ENCODE assay signal across 1 cellular context in the genomic region with DNA sequence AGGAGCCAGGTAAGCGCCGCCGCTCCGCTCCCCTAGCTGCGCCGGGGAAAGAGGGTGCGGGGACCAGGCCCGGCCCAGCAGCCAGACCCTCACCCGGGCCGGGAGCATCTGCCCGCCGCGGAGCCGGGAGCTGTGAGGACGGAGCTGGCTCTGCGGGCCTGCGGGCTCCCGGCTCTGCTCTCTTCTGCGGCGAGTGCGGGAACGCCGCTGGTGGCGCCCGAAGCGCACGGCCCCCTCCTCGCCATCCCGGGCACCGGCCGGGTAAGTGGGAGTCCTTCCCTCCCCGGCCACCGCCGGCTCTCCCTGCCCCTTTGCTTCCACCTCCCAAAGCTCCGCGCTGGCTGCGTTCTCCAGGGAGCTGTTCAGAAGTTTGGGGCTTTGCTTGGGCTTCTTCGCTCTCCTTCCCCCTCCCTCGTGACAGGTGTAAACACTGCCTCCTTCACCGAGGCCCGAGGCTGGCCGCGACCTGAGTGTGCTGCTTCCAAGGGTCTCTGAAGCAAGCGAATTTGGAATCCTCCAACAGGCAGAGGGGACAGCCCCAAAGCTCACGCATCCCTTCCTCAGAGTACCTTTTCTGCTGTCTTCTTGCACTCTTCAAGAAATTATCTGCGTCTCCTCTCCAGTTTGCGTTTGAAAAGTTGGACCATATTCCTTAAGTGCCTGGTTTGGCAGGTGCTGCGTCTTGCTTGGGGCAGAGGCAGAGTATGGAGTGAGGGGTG.
TF ChIP-seq lines count a peak whose summit lies in the region.

No MANE protein-coding gene starts in this region.

TF ChIP-seq in K562, 482 proteins besides CTCF, POLR2A, EP300 and RAD21 (continued from another document and continues in another):
- TF ChIP-seq, protein P1, sequence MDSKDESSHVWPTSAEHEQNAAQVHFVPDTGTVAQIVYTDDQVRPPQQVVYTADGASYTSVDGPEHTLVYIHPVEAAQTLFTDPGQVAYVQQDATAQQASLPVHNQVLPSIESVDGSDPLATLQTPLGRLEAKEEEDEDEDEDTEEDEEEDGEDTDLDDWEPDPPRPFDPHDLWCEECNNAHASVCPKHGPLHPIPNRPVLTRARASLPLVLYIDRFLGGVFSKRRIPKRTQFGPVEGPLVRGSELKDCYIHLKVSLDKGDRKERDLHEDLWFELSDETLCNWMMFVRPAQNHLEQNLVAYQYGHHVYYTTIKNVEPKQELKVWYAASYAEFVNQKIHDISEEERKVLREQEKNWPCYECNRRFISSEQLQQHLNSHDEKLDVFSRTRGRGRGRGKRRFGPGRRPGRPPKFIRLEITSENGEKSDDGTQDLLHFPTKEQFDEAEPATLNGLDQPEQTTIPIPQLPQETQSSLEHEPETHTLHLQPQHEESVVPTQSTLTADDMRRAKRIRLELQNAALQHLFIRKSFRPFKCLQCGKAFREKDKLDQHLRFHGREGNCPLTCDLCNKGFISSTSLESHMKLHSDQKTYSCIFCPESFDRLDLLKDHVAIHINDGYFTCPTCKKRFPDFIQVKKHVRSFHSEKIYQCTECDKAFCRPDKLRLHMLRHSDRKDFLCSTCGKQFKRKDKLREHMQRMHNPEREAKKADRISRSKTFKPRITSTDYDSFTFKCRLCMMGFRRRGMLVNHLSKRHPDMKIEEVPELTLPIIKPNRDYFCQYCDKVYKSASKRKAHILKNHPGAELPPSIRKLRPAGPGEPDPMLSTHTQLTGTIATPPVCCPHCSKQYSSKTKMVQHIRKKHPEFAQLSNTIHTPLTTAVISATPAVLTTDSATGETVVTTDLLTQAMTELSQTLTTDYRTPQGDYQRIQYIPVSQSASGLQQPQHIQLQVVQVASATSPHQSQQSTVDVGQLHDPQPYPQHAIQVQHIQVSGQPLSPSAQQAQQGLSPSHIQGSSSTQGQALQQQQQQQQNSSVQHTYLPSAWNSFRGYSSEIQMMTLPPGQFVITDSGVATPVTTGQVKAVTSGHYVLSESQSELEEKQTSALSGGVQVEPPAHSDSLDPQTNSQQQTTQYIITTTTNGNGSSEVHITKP (IDR thresholded peaks at IDR 0.05; ENCODE audit: partially characterized antibody) = peak; percentile 76
- TF ChIP-seq GTF2A2 (tag; IDR thresholded peaks at IDR 0.05) = no peak
- 0 out of 2 replicates have a peak, but pooled peaks have one; percentile 46 for TF ChIP-seq HDAC8 (tag; IDR thresholded peaks at IDR 0.05)
- no peak for TF ChIP-seq SMARCA5 (IDR thresholded peaks at IDR 0.05)
- no peak for TF ChIP-seq NR4A1 (CRISPR knock-in tag; IDR thresholded peaks at IDR 0.05)
- no peak for TF ChIP-seq NR4A1 (tag; IDR thresholded peaks at IDR 0.05)
- TF ChIP-seq NFATC3 (IDR thresholded peaks at IDR 0.05) = no peak
- TF ChIP-seq CTBP1 (IDR thresholded peaks at IDR 0.05; ENCODE audit: borderline replicate concordance) = 0 out of 2 replicates have a peak, but pooled peaks have one; percentile 50
- TF ChIP-seq STAG1 (CRISPR knock-in tag; IDR thresholded peaks at IDR 0.05; ENCODE audit: borderline replicate concordance) = no peak
- no peak for TF ChIP-seq ZNF274 (IDR thresholded peaks at IDR 0.05; ENCODE audit: borderline replicate concordance, low read depth, low read length)
- 0 out of 4 replicates have a peak, but pooled peaks of 1 of the 2 experiments have one; percentile 72 for TF ChIP-seq ZNF639 (CRISPR knock-in tag; conservative IDR thresholded peaks at IDR 0.05 in 1 of 2, IDR thresholded peaks at IDR 0.05 in 1 of 2)
- TF ChIP-seq UBTF (IDR thresholded peaks at IDR 0.05; ENCODE audit: borderline replicate concordance in 1 of 2, low read depth in 2 of 2, low read length in 2 of 2) = peak; percentile 48 to 52; a peak in 1 of 4 replicates
- TF ChIP-seq RB1 (IDR thresholded peaks at IDR 0.05; ENCODE audit: low read depth) = peak; percentile 10; the same call in 1 of the 2 replicates
- TF ChIP-seq SIN3B (IDR thresholded peaks at IDR 0.05; ENCODE audit: low read depth) = 0 out of 2 replicates have a peak, but pooled peaks have one; percentile 11
- TF ChIP-seq LARP7 (IDR thresholded peaks at IDR 0.05) = 0 out of 2 replicates have a peak, but pooled peaks have one; percentile 6
- 0 out of 2 replicates have a peak, but pooled peaks have one; percentile 22 for TF ChIP-seq HNRNPL (IDR thresholded peaks at IDR 0.05; ENCODE audit: low read depth, low read length)
- TF ChIP-seq RBM14 (IDR thresholded peaks at IDR 0.05; ENCODE audit: borderline replicate concordance, insufficient read depth, low read depth, low read length) = no peak
- TF ChIP-seq, protein P2, sequence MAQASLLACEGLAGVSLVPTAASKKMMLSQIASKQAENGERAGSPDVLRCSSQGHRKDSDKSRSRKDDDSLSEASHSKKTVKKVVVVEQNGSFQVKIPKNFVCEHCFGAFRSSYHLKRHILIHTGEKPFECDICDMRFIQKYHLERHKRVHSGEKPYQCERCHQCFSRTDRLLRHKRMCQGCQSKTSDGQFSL (CRISPR knock-in tag; IDR thresholded peaks at IDR 0.05) = no peak
- TF ChIP-seq, protein P2 (tag; IDR thresholded peaks at IDR 0.05) = no peak
- no peak for TF ChIP-seq ZBTB8A (IDR thresholded peaks at IDR 0.05; ENCODE audit: partially characterized antibody)
- TF ChIP-seq FOXP4 (CRISPR knock-in tag; IDR thresholded peaks at IDR 0.05; ENCODE audit: borderline replicate concordance) = 0 out of 2 replicates have a peak, but pooled peaks have one; percentile 3
- TF ChIP-seq ZNF282 (CRISPR knock-in tag; IDR thresholded peaks at IDR 0.05) = 0 out of 2 replicates have a peak, but pooled peaks have one; percentile 60
- no peak for TF ChIP-seq SAFB (IDR thresholded peaks at IDR 0.05; ENCODE audit: borderline replicate concordance, low read depth, low read length)
- TF ChIP-seq, protein P3, sequence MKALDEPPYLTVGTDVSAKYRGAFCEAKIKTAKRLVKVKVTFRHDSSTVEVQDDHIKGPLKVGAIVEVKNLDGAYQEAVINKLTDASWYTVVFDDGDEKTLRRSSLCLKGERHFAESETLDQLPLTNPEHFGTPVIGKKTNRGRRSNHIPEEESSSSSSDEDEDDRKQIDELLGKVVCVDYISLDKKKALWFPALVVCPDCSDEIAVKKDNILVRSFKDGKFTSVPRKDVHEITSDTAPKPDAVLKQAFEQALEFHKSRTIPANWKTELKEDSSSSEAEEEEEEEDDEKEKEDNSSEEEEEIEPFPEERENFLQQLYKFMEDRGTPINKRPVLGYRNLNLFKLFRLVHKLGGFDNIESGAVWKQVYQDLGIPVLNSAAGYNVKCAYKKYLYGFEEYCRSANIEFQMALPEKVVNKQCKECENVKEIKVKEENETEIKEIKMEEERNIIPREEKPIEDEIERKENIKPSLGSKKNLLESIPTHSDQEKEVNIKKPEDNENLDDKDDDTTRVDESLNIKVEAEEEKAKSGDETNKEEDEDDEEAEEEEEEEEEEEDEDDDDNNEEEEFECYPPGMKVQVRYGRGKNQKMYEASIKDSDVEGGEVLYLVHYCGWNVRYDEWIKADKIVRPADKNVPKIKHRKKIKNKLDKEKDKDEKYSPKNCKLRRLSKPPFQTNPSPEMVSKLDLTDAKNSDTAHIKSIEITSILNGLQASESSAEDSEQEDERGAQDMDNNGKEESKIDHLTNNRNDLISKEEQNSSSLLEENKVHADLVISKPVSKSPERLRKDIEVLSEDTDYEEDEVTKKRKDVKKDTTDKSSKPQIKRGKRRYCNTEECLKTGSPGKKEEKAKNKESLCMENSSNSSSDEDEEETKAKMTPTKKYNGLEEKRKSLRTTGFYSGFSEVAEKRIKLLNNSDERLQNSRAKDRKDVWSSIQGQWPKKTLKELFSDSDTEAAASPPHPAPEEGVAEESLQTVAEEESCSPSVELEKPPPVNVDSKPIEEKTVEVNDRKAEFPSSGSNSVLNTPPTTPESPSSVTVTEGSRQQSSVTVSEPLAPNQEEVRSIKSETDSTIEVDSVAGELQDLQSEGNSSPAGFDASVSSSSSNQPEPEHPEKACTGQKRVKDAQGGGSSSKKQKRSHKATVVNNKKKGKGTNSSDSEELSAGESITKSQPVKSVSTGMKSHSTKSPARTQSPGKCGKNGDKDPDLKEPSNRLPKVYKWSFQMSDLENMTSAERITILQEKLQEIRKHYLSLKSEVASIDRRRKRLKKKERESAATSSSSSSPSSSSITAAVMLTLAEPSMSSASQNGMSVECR (CRISPR knock-in tag; IDR thresholded peaks at IDR 0.05) = peak; percentile 54
- TF ChIP-seq MNT (conservative IDR thresholded peaks at IDR 0.05) = peak; percentile 64 to 72
- TF ChIP-seq CXXC5 (CRISPR knock-in tag; IDR thresholded peaks at IDR 0.05) = no peak
- TF ChIP-seq RBBP5 (IDR thresholded peaks at IDR 0.05; ENCODE audit: borderline replicate concordance, insufficient read depth, low read length, poor library complexity, severe bottlenecking) = peak; percentile 87
- no peak for TF ChIP-seq ZNF583 (CRISPR knock-in tag; IDR thresholded peaks at IDR 0.05)
- TF ChIP-seq CREB1 (IDR thresholded peaks at IDR 0.05) = no peak
- TF ChIP-seq CREB1 (CRISPR knock-in tag; IDR thresholded peaks at IDR 0.05) = no peak
- no peak for TF ChIP-seq JUN (IDR thresholded peaks at IDR 0.05; ENCODE audit: borderline replicate concordance, low read depth, low read length)
- 0 out of 2 replicates have a peak, but pooled peaks have one; percentile 29 for TF ChIP-seq JUN (CRISPR knock-in tag; IDR thresholded peaks at IDR 0.05; ENCODE audit: borderline replicate concordance)
- TF ChIP-seq, protein P4, sequence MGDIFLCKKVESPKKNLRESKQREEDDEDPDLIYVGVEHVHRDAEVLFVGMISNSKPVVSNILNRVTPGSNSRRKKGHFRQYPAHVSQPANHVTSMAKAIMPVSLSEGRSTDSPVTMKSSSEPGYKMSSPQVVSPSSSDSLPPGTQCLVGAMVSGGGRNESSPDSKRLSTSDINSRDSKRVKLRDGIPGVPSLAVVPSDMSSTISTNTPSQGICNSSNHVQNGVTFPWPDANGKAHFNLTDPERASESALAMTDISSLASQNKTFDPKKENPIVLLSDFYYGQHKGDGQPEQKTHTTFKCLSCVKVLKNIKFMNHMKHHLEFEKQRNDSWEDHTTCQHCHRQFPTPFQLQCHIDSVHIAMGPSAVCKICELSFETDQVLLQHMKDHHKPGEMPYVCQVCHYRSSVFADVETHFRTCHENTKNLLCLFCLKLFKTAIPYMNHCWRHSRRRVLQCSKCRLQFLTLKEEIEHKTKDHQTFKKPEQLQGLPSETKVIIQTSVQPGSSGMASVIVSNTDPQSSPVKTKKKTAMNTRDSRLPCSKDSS (IDR thresholded peaks at IDR 0.05; ENCODE audit: low read depth, partially characterized antibody) = no peak
- peak; percentile 22; the same call in 1 of the 2 replicates for TF ChIP-seq PHF8 (IDR thresholded peaks at IDR 0.05; ENCODE audit: borderline replicate concordance, low read length)
- no peak for TF ChIP-seq MED1 (CRISPR knock-in tag; IDR thresholded peaks at IDR 0.05; ENCODE audit: borderline replicate concordance)
- peak; percentile 33; the same call in 1 of the 2 replicates for TF ChIP-seq CEBPG (CRISPR knock-in tag; IDR thresholded peaks at IDR 0.05)
- no peak for TF ChIP-seq CEBPG (tag; conservative IDR thresholded peaks at IDR 0.05 in 1 of 2, IDR thresholded peaks at IDR 0.05 in 1 of 2)
- TF ChIP-seq MAX (CRISPR knock-in tag; IDR thresholded peaks at IDR 0.05) = 0 out of 2 replicates have a peak, but pooled peaks have one; percentile 10
